9 cellular contexts compared by ENCODE assay signal in genomic region chr10:28722065-28722803, GRCh38. TPM values are rescaled to one million over a fixed set of nuclear protein-coding genes. Genes with fewer than 3 reads are reported as not detected.
DNase-seq lines count a peak whose midpoint lies in the region; ATAC-seq, FAIRE-seq and TF ChIP-seq lines count a peak whose summit lies in the region.
"Had no signal": no experiment of that assay in that cellular context is flagged by ENCODE, and none has a peak within 500 bp of the region (broad histone marks: within the 10 kb centered on the region; RNA-seq: fewer than 3 reads in every experiment).

No MANE protein-coding gene starts in this region.

- H3K4me1 Mint-ChIP-seq in natural killer cell treated with Interleukin-12 subunit alpha and Interleukin-12 subunit beta and Interleukin-15 and Interleukin-18, amount 100 ng/mL, for 72 hours (ENCODE audit: low read depth in 2 of 2), result no peaks in the 10 kb centered on the region
- no peaks in the 10 kb centered on the region for H3K4me1 Mint-ChIP-seq in natural killer cell

- peak overlapping the region; percentile 90 for H3K4me2 ChIP-seq in parathyroid adenoma (ENCODE audit: low read length)

- peak overlapping the region; percentile 80 for H2AFZ ChIP-seq in parathyroid adenoma

- no peaks in the 10 kb centered on the region for H3K36me3 ChIP-seq in parathyroid adenoma (ENCODE audit: control insufficient read depth, insufficient read depth, low read length)
- H3K36me3 ChIP-seq in small intestine (ENCODE audit: control insufficient read depth in 2 of 2, insufficient read depth in 2 of 2, low read length in 2 of 2), result no peaks in the 10 kb centered on the region

- H3K27ac ChIP-seq in right cardiac atrium (ENCODE audit: low read length), result peak overlapping the region; percentile 53
- no peak overlapping the region for H3K27ac ChIP-seq in parathyroid adenoma
- no peak overlapping the region for H3K27ac ChIP-seq in small intestine (ENCODE audit: low read depth in 1 of 2, low read length in 1 of 2)

- no peaks in the 10 kb centered on the region for H3K79me2 ChIP-seq in parathyroid adenoma

- H3K27me3 ChIP-seq in right cardiac atrium (ENCODE audit: control insufficient read depth, insufficient read depth) (no peaks in the 10 kb centered on the region), parathyroid adenoma (ENCODE audit: control insufficient read depth, insufficient read depth, low read length) (no peaks in the 10 kb centered on the region), small intestine (ENCODE audit: control insufficient read depth in 2 of 2, insufficient read depth in 2 of 2, low read length in 2 of 2) (peaks cover 0 to 6% of the 10 kb centered on the region in 2 donors)

- no peak for FAIRE-seq in small intestine (lab: Jason Lieb, UNC)
- FAIRE-seq: GM12878 had no signal

- no peak overlapping the region for H3K9ac ChIP-seq in parathyroid adenoma

- H3K9me3 ChIP-seq in right cardiac atrium (ENCODE audit: control insufficient read depth, low read length) (no peaks in the 10 kb centered on the region), parathyroid adenoma (ENCODE audit: control insufficient read depth, low read length) (no peaks in the 10 kb centered on the region), small intestine (ENCODE audit: control insufficient read depth, low read depth) (no peaks in the 10 kb centered on the region)

- H3K9me3 Mint-ChIP-seq in natural killer cell treated with Interleukin-12 subunit alpha and Interleukin-12 subunit beta and Interleukin-15 and Interleukin-18, amount 100 ng/mL, for 72 hours, result no peaks in the 10 kb centered on the region
- no peaks in the 10 kb centered on the region for H3K9me3 Mint-ChIP-seq in natural killer cell

- no peak overlapping the region for H3K27ac Mint-ChIP-seq in natural killer cell treated with Interleukin-12 subunit alpha and Interleukin-12 subunit beta and Interleukin-15 and Interleukin-18, amount 100 ng/mL, for 72 hours
- H3K27ac Mint-ChIP-seq in natural killer cell, result no peak overlapping the region

- WGBS in right cardiac atrium, result 3% methylated on average over 46 of the region's 46 CpGs
- WGBS in small intestine, 3 donors, result 3 to 6% (median 4%) methylated on average over 46 of the region's 46 CpGs

- no peak overlapping the region for H3K4me3 Mint-ChIP-seq in natural killer cell treated with Interleukin-12 subunit alpha and Interleukin-12 subunit beta and Interleukin-15 and Interleukin-18, amount 100 ng/mL, for 72 hours
- no peak overlapping the region for H3K4me3 Mint-ChIP-seq in natural killer cell

- TF ChIP-seq CTCF in natural killer cell (IDR thresholded peaks at IDR 0.05) (no peak), parathyroid adenoma (IDR thresholded peaks at IDR 0.05) (no peak)

- DNase-seq in natural killer cell treated with Interleukin-12 subunit alpha and Interleukin-12 subunit beta and Interleukin-15 and Interleukin-18, amount 100 ng/mL, for 72 hours (ENCODE audit: low spot score), result no peak
- no peak for DNase-seq in natural killer cell
- peak; percentile 17 for DNase-seq in activated T-cell treated with anti-CD3 and anti-CD28 coated beads, Interleukin-2, amount 50 U/mL, for 48 hours
- DNase-seq in right cardiac atrium, result peak; percentile 52 to 83 (median 82)
- DNase-seq in activated CD4-positive, CD25-positive, alpha-beta regulatory T cell (lab: John Stamatoyannopoulos, UW), result no peak
- DNase-seq in small intestine, result no peak

- no peaks in the 10 kb centered on the region for H3K36me3 Mint-ChIP-seq in natural killer cell treated with Interleukin-12 subunit alpha and Interleukin-12 subunit beta and Interleukin-15 and Interleukin-18, amount 100 ng/mL, for 72 hours
- no peaks in the 10 kb centered on the region for H3K36me3 Mint-ChIP-seq in natural killer cell

- peaks cover 24 to 25% of the 10 kb centered on the region in 2 donors for H3K27me3 Mint-ChIP-seq in natural killer cell treated with Interleukin-12 subunit alpha and Interleukin-12 subunit beta and Interleukin-15 and Interleukin-18, amount 100 ng/mL, for 72 hours
- peaks cover 22 to 25% of the 10 kb centered on the region in 2 donors for H3K27me3 Mint-ChIP-seq in natural killer cell (ENCODE audit: low read depth in 2 of 2)

- intact Hi-C loops in natural killer cell (cut with micrococcal nuclease) (no loop called here), right cardiac atrium (cut with DNase I) (no loop called here)

- ATAC-seq in natural killer cell treated with Interleukin-12 subunit alpha and Interleukin-12 subunit beta and Interleukin-15 and Interleukin-18, amount 100 ng/mL, for 72 hours, result peak; percentile 17 to 36
- ATAC-seq in natural killer cell, result no peak
- peak; percentile 80 to 81 for ATAC-seq in right cardiac atrium
- ATAC-seq in HG02870 (IDR thresholded peaks at IDR 0.05; ENCODE audit: unreplicated experiment), result no peak
- ATAC-seq: GM12878 had no signal

- H3K4me1 ChIP-seq in right cardiac atrium (ENCODE audit: control insufficient read depth, insufficient read depth, low read length), result no peaks in the 10 kb centered on the region
- H3K4me1 ChIP-seq in parathyroid adenoma, result no peaks in the 10 kb centered on the region
- H3K4me1 ChIP-seq in small intestine (ENCODE audit: control insufficient read depth in 2 of 2, insufficient read depth in 1 of 2, low read depth in 1 of 2, low read length in 1 of 2), result no peaks in the 10 kb centered on the region

- peak overlapping the region; percentile 54 for H3K4me3 ChIP-seq in right cardiac atrium (ENCODE audit: low read length)
- peak overlapping the region; percentile 41 for H3K4me3 ChIP-seq in parathyroid adenoma (ENCODE audit: low read depth, low read length)
- H3K4me3 ChIP-seq in small intestine (ENCODE audit: low read depth in 1 of 2, low read length in 2 of 2), result no peak overlapping the region
- H3K4me3 ChIP-seq: GM12878 had no signal

RNA-seq across cellular contexts. Expression of gene BAMBI, which starts 44.9 kb away (rescaled TPM):
- under 1 TPM in 1 of 2 donors, not detected in 1; 0.14 TPM for total RNA-seq in natural killer cell treated with Interleukin-12 subunit alpha and Interleukin-12 subunit beta and Interleukin-15 and Interleukin-18, amount 100 ng/mL, for 72 hours
- total RNA-seq in natural killer cell, result under 1 TPM; 0.70 to 0.95 (median 0.94) TPM
- 10 to 100 TPM; 33.3 to 45.3 (median 37.1) TPM for total RNA-seq in right cardiac atrium
- polyA plus RNA-seq in right cardiac atrium, result 24.2 TPM
- polyA plus RNA-seq in small intestine, result 1 to 10 TPM in 2 of 3 donors, not detected in 1; 1.1 to 1.3 TPM

Comparison
In these comparisons a context has a peak if more than half of its experiments do, and no peak if none do; other contexts are left out.
1. ATAC-seq: peak in natural killer cell treated with Interleukin-12 subunit alpha and Interleukin-12 subunit beta and Interleukin-15 and Interleukin-18, amount 100 ng/mL, for 72 hours (2 of 2) and right cardiac atrium (2 of 2); none in natural killer cell (0 of 3) and HG02870 (single experiment).
2. DNase-seq: peak in activated T-cell treated with anti-CD3 and anti-CD28 coated beads, Interleukin-2, amount 50 U/mL, for 48 hours (2 of 2) and right cardiac atrium (3 of 3); none in natural killer cell treated with Interleukin-12 subunit alpha and Interleukin-12 subunit beta and Interleukin-15 and Interleukin-18, amount 100 ng/mL, for 72 hours (single experiment), natural killer cell (single experiment), activated CD4-positive, CD25-positive, alpha-beta regulatory T cell (0 of 4) and small intestine (single experiment).
3. H3K4me3 ChIP-seq: peak in right cardiac atrium (single experiment) and parathyroid adenoma (single experiment); none in small intestine (0 of 2).
4. RNA of gene BAMBI, which starts 44.9 kb away (total RNA-seq): 33.3 to 45.3 TPM in right cardiac atrium; 0.70 to 0.95 TPM in natural killer cell and 0.14 TPM in natural killer cell treated with Interleukin-12 subunit alpha and Interleukin-12 subunit beta and Interleukin-15 and Interleukin-18, amount 100 ng/mL, for 72 hours; every median in the first group is over 10 times any median in the second.